In the genomic region with DNA sequence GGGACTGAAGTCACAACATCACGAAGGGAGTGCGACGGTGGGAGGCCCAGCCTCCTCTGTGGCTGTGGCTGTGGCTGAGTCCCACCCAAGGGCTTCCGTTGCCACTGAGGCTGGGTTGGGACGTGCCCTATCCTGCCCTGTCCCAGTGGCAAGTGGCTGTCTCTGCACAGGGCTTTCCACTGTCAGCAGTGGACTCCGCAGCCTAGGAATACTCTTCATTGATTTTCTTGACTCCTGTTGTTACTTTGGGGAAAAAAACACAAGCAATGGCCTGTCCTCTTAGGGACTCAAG, we compare ENCODE assay signal across 17 cellular contexts.
DNase-seq lines count a peak whose midpoint lies in the region; ATAC-seq, FAIRE-seq and TF ChIP-seq lines count a peak whose summit lies in the region.
"Had no signal": no experiment of that assay in that cellular context is flagged by ENCODE, and none has a peak within 500 bp of the region (broad histone marks: within the 10 kb centered on the region; RNA-seq: fewer than 3 reads in every experiment).

No MANE protein-coding gene starts in this region.

- TF ChIP-seq POLR2A in H1 (IDR thresholded peaks at IDR 0.05; ENCODE audit: control extremely low read depth in 1 of 2, low read depth in 2 of 2, low read length in 2 of 2) = no peak

- no peaks in the 10 kb centered on the region for H3K4me1 Mint-ChIP-seq in GM23338
- H3K4me1 Mint-ChIP-seq: H9 had no signal

- no peaks in the 10 kb centered on the region for H3K23me2 ChIP-seq in H1 (ENCODE audit: low read depth, low read length)

- peaks cover 57% of the 10 kb centered on the region for H3K36me3 Mint-ChIP-seq in GM23338 (ENCODE audit: low read depth)

- H3K79me2 ChIP-seq in GM23338 (replicated peaks; ENCODE audit: insufficient read depth) (no peaks in the 10 kb centered on the region), H1 (ENCODE audit: control insufficient read depth in 1 of 2, insufficient read depth in 2 of 2, low read length in 2 of 2) (no peaks in the 10 kb centered on the region)

- no peak overlapping the region for H2BK120ac ChIP-seq in H1 (replicated peaks; ENCODE audit: low read depth, low read length)

- intact Hi-C loops in upper lobe of right lung (cut with DNase I) = no loop called here

- no peak overlapping the region for H3K14ac ChIP-seq in H1 (ENCODE audit: insufficient read length)

- no peak overlapping the region for H2AK5ac ChIP-seq in H1 (ENCODE audit: low read depth, low read length)

- H3K27ac Mint-ChIP-seq in GM23338 = peak overlapping the region; percentile 45; the same call in 1 of the 2 replicates
- H3K27ac Mint-ChIP-seq: CD4-positive, alpha-beta T cell had no signal

- H3K4me3 Mint-ChIP-seq in GM23338 = no peak overlapping the region
- H3K4me3 Mint-ChIP-seq: CD4-positive, alpha-beta T cell; H9 had no signal

- TF ChIP-seq CTCF in GM23338 (conservative IDR thresholded peaks at IDR 0.05; ENCODE audit: low read depth in 2 of 2) (no peak), H1 (IDR thresholded peaks at IDR 0.05; ENCODE audit: control extremely low read depth in 1 of 3, insufficient read depth in 1 of 3, low read depth in 1 of 3, low read length in 3 of 3) (no peak), upper lobe of right lung (IDR thresholded peaks at IDR 0.05) (no peak)

- H2BK15ac ChIP-seq in H1 (ENCODE audit: low read length) = no peak overlapping the region

- H3K79me1 ChIP-seq in H1 (ENCODE audit: low read depth, low read length) = no peaks in the 10 kb centered on the region

- no peak overlapping the region for H3K4me2 ChIP-seq in GM23338
- H3K4me2 ChIP-seq in H1 (ENCODE audit: insufficient read depth in 1 of 2, low read depth in 2 of 2, low read length in 2 of 2) = no peak overlapping the region

- ATAC-seq in GM23338 (no peak), upper lobe of right lung (peak; percentile 20)

- no peak overlapping the region for H3K4ac ChIP-seq in H1 (replicated peaks; ENCODE audit: insufficient read length, low read depth, low read length)

- no peaks in the 10 kb centered on the region for H3F3A ChIP-seq in GM23338 (replicated peaks; ENCODE audit: low read depth)

- H2BK5ac ChIP-seq in H1 (ENCODE audit: low read depth, low read length) = peak overlapping the region; percentile 44

- H3K27me3 Mint-ChIP-seq in GM23338 (ENCODE audit: insufficient read depth, low read depth, poor library complexity) = peaks cover 7% of the 10 kb centered on the region
- H3K27me3 Mint-ChIP-seq: CD4-positive, alpha-beta T cell had no signal

- H3K9me3 ChIP-seq in H1 (ENCODE audit: insufficient read depth in 2 of 2, low read depth in 1 of 2, low read length in 1 of 2) (peaks cover 0 to 2% of the 10 kb centered on the region in 2 experiments; a peak in 1 of 4 replicates), upper lobe of right lung (no peaks in the 10 kb centered on the region)

- H3K9me2 ChIP-seq in GM23338 (ENCODE audit: insufficient read depth) = no peaks in the 10 kb centered on the region

- CTCF ChIA-PET in H1 (lab: Charles Lee; ENCODE audit: partially characterized antibody) = no interaction called here

- no peak overlapping the region for H3K9ac ChIP-seq in H1 (replicated peaks in 1 of 4; ENCODE audit: extremely low read depth in 1 of 4, low read depth in 3 of 4, low read length in 3 of 4)

- H3K27me3 ChIP-seq in GM23338 (ENCODE audit: insufficient read depth) (no peaks in the 10 kb centered on the region), H1 (replicated peaks in 1 of 4; ENCODE audit: control insufficient read depth in 3 of 4, extremely low read depth in 1 of 4, insufficient read depth in 3 of 4, low read length in 3 of 4) (no peaks in the 10 kb centered on the region), upper lobe of right lung (no peaks in the 10 kb centered on the region)

- no peak overlapping the region for H3K23ac ChIP-seq in H1 (ENCODE audit: insufficient read length)

- WGBS in H1 (ENCODE audit: extremely low coverage in 1 of 2, insufficient coverage in 1 of 2, insufficient read length in 1 of 2, insufficient replicate concordance in 2 of 2, low coverage in 1 of 2, low lambda C conversion rate in 2 of 2, missing lambda C conversion rate in 1 of 2), 2 experiments = 88% methylated on average over 6 of the region's 6 CpGs; no CpG with 5 or more reads in 1 of the 2 experiments

- H3K27ac ChIP-seq in GM23338 (ENCODE audit: low read depth) (no peak overlapping the region), angular gyrus (ENCODE audit: low read depth, low read length) (peak overlapping the region; percentile 79), H1 (ENCODE audit: low read depth, low read length) (no peak overlapping the region), upper lobe of right lung (no peak overlapping the region)
- H3K27ac ChIP-seq: C4-2B, HL-60 had no signal

- no peak overlapping the region for H4K5ac ChIP-seq in H1 (ENCODE audit: insufficient read length, low read depth, low read length)

- no peak overlapping the region for H2BK12ac ChIP-seq in H1 (ENCODE audit: low read depth, low read length)

- no peak for FAIRE-seq in H1 (lab: Jason Lieb, UNC)
- FAIRE-seq: GM12892, GM18507 had no signal

- peaks cover 16% of the 10 kb centered on the region for H3K9me3 Mint-ChIP-seq in GM23338

- H4K20me1 ChIP-seq in GM23338 (replicated peaks; ENCODE audit: insufficient read depth) = no peaks in the 10 kb centered on the region
- no peaks in the 10 kb centered on the region for H4K20me1 ChIP-seq in H1 (replicated peaks in 1 of 2; ENCODE audit: control insufficient read depth in 1 of 2, insufficient read depth in 2 of 2, low read length in 2 of 2)

- H3K4me1 ChIP-seq in GM23338 (ENCODE audit: insufficient read depth) (no peaks in the 10 kb centered on the region), H1 (replicated peaks in 1 of 4; ENCODE audit: control insufficient read depth in 3 of 4, insufficient read depth in 4 of 4, low read length in 3 of 4) (no peaks in the 10 kb centered on the region), upper lobe of right lung (no peaks in the 10 kb centered on the region)
- H3K4me1 ChIP-seq: Caco-2 had no signal

- H2AFZ ChIP-seq in GM23338 (no peak overlapping the region), H1 (ENCODE audit: low read length) (no peak overlapping the region)

- DNase-seq in GM23338 (ENCODE audit: low spot score) (no peak), H1 (ENCODE audit: low read depth in 1 of 2, low spot score in 2 of 2) (no peak), upper lobe of right lung (no peak), NCI-H1048 (lab: John Stamatoyannopoulos, UW) (no peak), AG08395 (ENCODE audit: low spot score) (no peak)
- DNase-seq: Caco-2; CD4-positive, alpha-beta T cell; GDM1; GOT3; H9; IMR-90; KBM-7 had no signal

- H3K56ac ChIP-seq in H1 (replicated peaks; ENCODE audit: insufficient read length, low read depth, low read length) = no peak overlapping the region

- no peak overlapping the region for H3K18ac ChIP-seq in H1 (ENCODE audit: extremely low read depth, low read length)

- no peaks in the 10 kb centered on the region; the same call in 1 of the 2 replicates for H3K36me3 ChIP-seq in GM23338 (ENCODE audit: insufficient read depth)
- H3K36me3 ChIP-seq in H1 (ENCODE audit: control insufficient read depth in 2 of 4, insufficient read depth in 4 of 4, low read length in 3 of 4) = peaks cover 0 to 16% (median 9%) of the 10 kb centered on the region in 4 experiments; a peak in 6 of 8 replicates
- H3K36me3 ChIP-seq in upper lobe of right lung = peaks cover 17% of the 10 kb centered on the region

- H3K4me3 ChIP-seq in GM23338 (no peak overlapping the region), H1 (ENCODE audit: extremely low read depth in 1 of 4, insufficient read depth in 2 of 4, low read depth in 3 of 4, low read length in 4 of 4) (no peak overlapping the region), upper lobe of right lung (no peak overlapping the region)

- H4K91ac ChIP-seq in H1 (replicated peaks; ENCODE audit: insufficient read length, low read length) = no peak overlapping the region

- no peak overlapping the region for H2BK20ac ChIP-seq in H1 (ENCODE audit: low read length)

- no peak for TF ChIP-seq EP300 in H1 (IDR thresholded peaks at IDR 0.05; ENCODE audit: borderline replicate concordance in 1 of 2, low read depth in 2 of 2, low read length in 2 of 2)

- TF ChIP-seq RAD21 in H1 (IDR thresholded peaks at IDR 0.05 in 1 of 2, conservative IDR thresholded peaks at IDR 0.05 in 1 of 2; ENCODE audit: low read depth in 2 of 2, low read length in 2 of 2) = no peak

- POLR2A ChIA-PET in H1 (lab: Charles Lee; ENCODE audit: partially characterized antibody) = interaction anchor here (1.0 kb wide), 1 partner anchor 11 kb away, joined by 3 read pairs; no protein-coding TSS in a partner anchor

- peak overlapping the region; percentile 76; the same call in 1 of the 2 replicates for H4K8ac ChIP-seq in H1 (ENCODE audit: extremely low read depth, insufficient read depth, low read length)

TF ChIP-seq in GM23338, 12 proteins besides CTCF, POLR2A, EP300 and RAD21 (continues in another document):
- no peak for TF ChIP-seq POLR2AphosphoS5 (IDR thresholded peaks at IDR 0.05; ENCODE audit: low read depth)
- TF ChIP-seq STAT1 (IDR thresholded peaks at IDR 0.05; ENCODE audit: unreplicated experiment) = no peak
- TF ChIP-seq ZNF331 (CRISPR knock-in tag; IDR thresholded peaks at IDR 0.05; ENCODE audit: low read depth) = no peak

TF ChIP-seq in H1, 55 proteins besides CTCF, POLR2A, EP300 and RAD21:
- TF ChIP-seq PHF8 (conservative IDR thresholded peaks at IDR 0.05; ENCODE audit: low read depth, low read length) (no peak), BCL11A (IDR thresholded peaks at IDR 0.05; ENCODE audit: low read depth in 2 of 2, low read length in 2 of 2) (no peak), FOSL1 (IDR thresholded peaks at IDR 0.05; ENCODE audit: insufficient read depth, low read depth, low read length) (no peak), YY1 (IDR thresholded peaks at IDR 0.05; ENCODE audit: low read depth, low read length) (no peak), KDM1A (IDR thresholded peaks at IDR 0.05; ENCODE audit: borderline replicate concordance, low read length) (no peak), EZH2 (IDR thresholded peaks at IDR 0.05; ENCODE audit: low read depth, low read length, severe bottlenecking) (no peak), SIN3A (conservative IDR thresholded peaks at IDR 0.05 in 1 of 2, IDR thresholded peaks at IDR 0.05 in 1 of 2; ENCODE audit: low read depth in 1 of 2, low read length in 2 of 2) (no peak), CTBP2 (IDR thresholded peaks at IDR 0.05; ENCODE audit: borderline replicate concordance, insufficient read depth, insufficient read length, low read length) (no peak)
